Comparison of ENCODE assay signal across 29 cellular contexts in the genomic region with DNA sequence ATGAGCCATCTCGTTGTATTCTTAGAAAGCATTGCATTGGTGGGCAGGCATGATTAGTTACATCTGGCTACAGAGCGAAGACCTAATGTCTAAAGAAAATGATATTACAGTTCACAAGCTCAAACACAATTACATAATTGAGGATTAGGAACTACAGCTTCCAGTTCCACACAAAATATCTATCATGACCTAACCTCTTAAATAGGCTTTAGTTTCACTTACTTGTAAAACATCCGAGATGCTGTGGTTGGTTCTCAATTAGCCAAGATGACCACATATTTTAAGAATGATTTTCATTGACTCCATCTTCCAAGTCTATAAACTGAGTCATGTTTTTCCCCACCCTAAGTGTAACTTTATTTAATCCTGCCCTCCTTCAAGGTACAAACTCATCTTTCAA.
"Had no signal": no experiment of that assay in that cellular context is flagged by ENCODE, and none has a peak within 500 bp of the region (broad histone marks: within the 10 kb centered on the region; RNA-seq: fewer than 3 reads in every experiment).

No MANE protein-coding gene starts in this region.

- H3K4me3 Mint-ChIP-seq: activated B cell treated with CpG ODN at 0.5 μM for 24 hours; activated CD4-positive, alpha-beta T cell treated with anti-CD3 and anti-CD28 coated beads for 36 hours; activated naive CD8-positive, alpha-beta T cell treated with anti-CD3 and anti-CD28 coated beads, Interleukin-2, amount 10 ng/mL, durations not matched to agents 7 days and 5 days; activated T-cell treated with anti-CD3 and anti-CD28 coated beads, Interleukin-2, amount 50 U/mL, for 4 hours; endodermal cell; immature natural killer cell; memory B cell; nephron had no signal

- H2AFZ ChIP-seq: hepatocyte had no signal

- H3K27ac Mint-ChIP-seq: activated B cell treated with CpG ODN at 0.5 μM for 24 hours; activated CD4-positive, alpha-beta T cell treated with anti-CD3 and anti-CD28 coated beads for 36 hours; activated naive CD8-positive, alpha-beta T cell treated with anti-CD3 and anti-CD28 coated beads, Interleukin-2, amount 10 ng/mL, durations not matched to agents 7 days and 5 days; endodermal cell; immature natural killer cell; memory B cell; nephron had no signal

- DNase-seq: activated B cell treated with CpG ODN at 0.5 μM for 24 hours; activated CD4-positive, alpha-beta T cell treated with anti-CD3 and anti-CD28 coated beads for 36 hours; activated CD4-positive, alpha-beta T cell treated with anti-CD3 and anti-CD28 coated beads, Interleukin-2, amount 50 U/mL, for 48 hours; activated CD8-positive, alpha-beta memory T cell treated with anti-CD3 and anti-CD28 coated beads, Interleukin-2, amount 50 U/mL, for 48 hours; activated naive CD4-positive, alpha-beta T cell treated with Interleukin-2 at 50 U/mL for 16 hours; activated naive CD8-positive, alpha-beta T cell treated with anti-CD3 and anti-CD28 coated beads, Interleukin-2, amount 10 ng/mL, durations not matched to agents 7 days and 5 days; activated T-cell treated with anti-CD3 and anti-CD28 coated beads, Interleukin-2, amount 50 U/mL, for 4 hours; amniotic stem cell; cortex of kidney; endodermal cell; glutamatergic neuron; immature natural killer cell; pancreas; psoas muscle; right cardiac atrium; stimulated activated CD4-positive, alpha-beta T cell treated with anti-CD3 and anti-CD28 coated beads, Interleukin-12 subunit alpha, Interleukin-12 subunit beta, amount 100 ng/mL, for 4 hours; stimulated activated CD4-positive, alpha-beta T cell treated with anti-CD3 and anti-CD28 coated beads, Interleukin-4, amount 100 ng/mL, for 4 hours; stimulated activated naive CD8-positive, alpha-beta T cell treated with anti-CD3 and anti-CD28 coated beads, Interleukin-15, Interleukin-2, amounts not matched to agents 100 U/mL and 50 U/mL, for 24 hours; substantia nigra; T-helper 1 cell; T-helper 9 cell; thyroid gland; upper lobe of right lung had no signal

- H3K9me3 Mint-ChIP-seq: activated B cell treated with CpG ODN at 0.5 μM for 24 hours; activated naive CD8-positive, alpha-beta T cell treated with anti-CD3 and anti-CD28 coated beads, Interleukin-2, amount 10 ng/mL, durations not matched to agents 7 days and 5 days; activated T-cell treated with anti-CD3 and anti-CD28 coated beads, Interleukin-2, amount 50 U/mL, for 4 hours; endodermal cell; nephron had no signal

- H3K4me1 Mint-ChIP-seq: activated B cell treated with CpG ODN at 0.5 μM for 24 hours; activated CD4-positive, alpha-beta T cell treated with anti-CD3 and anti-CD28 coated beads for 36 hours; activated naive CD8-positive, alpha-beta T cell treated with anti-CD3 and anti-CD28 coated beads, Interleukin-2, amount 10 ng/mL, durations not matched to agents 7 days and 5 days; endodermal cell; immature natural killer cell; memory B cell; nephron had no signal

- H3K36me3 ChIP-seq: neutrophil, pancreas, thyroid gland, upper lobe of right lung had no signal

- FAIRE-seq: frontal cortex, pancreas had no signal

- H3K79me2 ChIP-seq: hepatocyte had no signal

- H3K4me3 ChIP-seq: hepatocyte, pancreas, psoas muscle, thyroid gland, upper lobe of right lung had no signal

- H3K27me3 Mint-ChIP-seq: activated B cell treated with CpG ODN at 0.5 μM for 24 hours; activated CD4-positive, alpha-beta T cell treated with anti-CD3 and anti-CD28 coated beads for 36 hours; activated naive CD8-positive, alpha-beta T cell treated with anti-CD3 and anti-CD28 coated beads, Interleukin-2, amount 10 ng/mL, durations not matched to agents 7 days and 5 days had no signal

- H3K4me2 ChIP-seq: hepatocyte had no signal

- H3K4me1 ChIP-seq: psoas muscle, thyroid gland, upper lobe of right lung had no signal

- H3K36me3 Mint-ChIP-seq: activated naive CD8-positive, alpha-beta T cell treated with anti-CD3 and anti-CD28 coated beads, Interleukin-2, amount 10 ng/mL, durations not matched to agents 7 days and 5 days; immature natural killer cell; memory B cell had no signal

- H3K9me3 ChIP-seq: neutrophil, pancreas, psoas muscle, thyroid gland, upper lobe of right lung had no signal

- H3K27ac ChIP-seq: epithelial cell of prostate, hepatocyte, neutrophil, pancreas, psoas muscle, thyroid gland, upper lobe of right lung had no signal

- ATAC-seq: activated CD4-positive, alpha-beta T cell treated with anti-CD3 and anti-CD28 coated beads for 36 hours; activated T-cell treated with anti-CD3 and anti-CD28 coated beads, Interleukin-2, amount 50 U/mL, for 4 hours; pancreas; psoas muscle; right cardiac atrium; stimulated activated naive CD8-positive, alpha-beta T cell treated with anti-CD3 and anti-CD28 coated beads, Interleukin-15, Interleukin-2, amounts not matched to agents 100 U/mL and 50 U/mL, for 24 hours; upper lobe of right lung had no signal

- H3K27me3 ChIP-seq: hepatocyte, neutrophil, pancreas, thyroid gland, upper lobe of right lung had no signal
